In the genomic region with DNA sequence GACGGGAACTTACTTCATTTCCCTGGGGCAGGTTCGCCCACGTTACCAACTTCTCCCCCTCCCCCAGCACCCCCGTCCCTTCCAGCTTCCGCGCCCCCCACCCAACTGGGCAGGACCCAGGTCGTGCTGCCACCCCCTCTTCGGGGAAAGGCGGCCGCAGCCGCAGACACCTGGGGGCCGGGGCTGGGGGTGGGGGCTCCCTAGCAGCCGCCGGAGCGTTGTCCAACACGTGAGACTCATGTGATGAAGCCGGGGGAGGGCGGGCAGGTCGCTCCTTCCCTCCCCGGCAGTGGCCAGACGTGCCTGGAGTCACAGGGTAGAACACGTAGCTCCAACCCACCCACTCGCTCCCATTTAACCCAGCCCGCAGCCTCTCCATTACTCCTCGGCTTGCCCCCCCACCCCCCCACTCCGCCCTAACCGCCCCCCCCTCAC, we compare ENCODE assay signal across 8 cellular contexts. TPM values are rescaled to one million over a fixed set of nuclear protein-coding genes. Genes with fewer than 3 reads are reported as not detected.
DNase-seq lines count a peak whose midpoint lies in the region; ATAC-seq and TF ChIP-seq lines count a peak whose summit lies in the region.

No MANE protein-coding gene starts in this region.

- no peak for TF ChIP-seq CTCF in lower leg skin (IDR thresholded peaks at IDR 0.05)

- H3K36me3 Mint-ChIP-seq in activated CD4-positive, alpha-beta T cell treated with anti-CD3 and anti-CD28 coated beads, Interleukin-2, amount 10 ng/mL, durations not matched to agents 7 days and 5 days (ENCODE audit: low read depth) = peaks cover 44% of the 10 kb centered on the region

- peak overlapping the region; percentile 99 for H3K4me3 Mint-ChIP-seq in activated CD4-positive, alpha-beta T cell treated with anti-CD3 and anti-CD28 coated beads, Interleukin-2, amount 10 ng/mL, durations not matched to agents 7 days and 5 days

- no peak for TF ChIP-seq POLR2A in lower leg skin (IDR thresholded peaks at IDR 0.05)

- intact Hi-C loops in lower leg skin (cut with DNase I; ENCODE audit: low total_unique reads) = loop anchor here (5.0 kb wide), 1 partner anchor 257 kb away; no protein-coding TSS in a partner anchor

- ATAC-seq in GM18867 (IDR thresholded peaks at IDR 0.05; ENCODE audit: unreplicated experiment) (peak; percentile 49), HG03103 (IDR thresholded peaks at IDR 0.05; ENCODE audit: low read depth, unreplicated experiment) (peak; percentile 41)

- peak overlapping the region; percentile 33 for H3K4me3 ChIP-seq in lower leg skin (ENCODE audit: low read depth, poor library complexity, severe bottlenecking)

- no peaks in the 10 kb centered on the region for H3K27me3 Mint-ChIP-seq in activated CD4-positive, alpha-beta T cell treated with anti-CD3 and anti-CD28 coated beads, Interleukin-2, amount 10 ng/mL, durations not matched to agents 7 days and 5 days

- POLR2A ChIA-PET in activated CD4-positive, alpha-beta T cell treated with anti-CD3 and anti-CD28 coated beads, Interleukin-2, amount 10 ng/mL, durations not matched to agents 7 days and 5 days (lab: Charles Lee) = interaction anchor here (0.5 to 1.6 kb wide), 10 partner anchors 40 to 464 kb away, joined by 3 to 8 read pairs (median 4); no protein-coding TSS in a partner anchor

- H3K9me3 Mint-ChIP-seq in activated CD4-positive, alpha-beta T cell treated with anti-CD3 and anti-CD28 coated beads, Interleukin-2, amount 10 ng/mL, durations not matched to agents 7 days and 5 days = no peaks in the 10 kb centered on the region

- CTCF ChIA-PET in activated CD4-positive, alpha-beta T cell treated with anti-CD3 and anti-CD28 coated beads, Interleukin-2, amount 10 ng/mL, durations not matched to agents 7 days and 5 days (lab: Charles Lee) = interaction anchor here (0.7 to 13.9 kb wide), 24 partner anchors 14 to 267 kb away, joined by 3 to 197 read pairs (median 6); no protein-coding TSS in a partner anchor

- DNase-seq in AG08395 (ENCODE audit: low spot score) (peak; percentile 84), NCI-H524 treated with DMSO at 0.1 percent for 48 hours (lab: John Stamatoyannopoulos, UW) (peak; percentile 35), dermis blood vessel endothelial cell (peak; percentile 98), lower leg skin (ENCODE audit: low spot score in 2 of 2) (peak; percentile 95 to 98)
- peak; percentile 94 for DNase-seq in activated CD4-positive, alpha-beta T cell treated with anti-CD3 and anti-CD28 coated beads, Interleukin-2, amount 10 ng/mL, durations not matched to agents 7 days and 5 days
- DNase-seq in stimulated activated CD4-positive, alpha-beta T cell treated with anti-CD3 and anti-CD28 coated beads, TNF-alpha, amount 100 ng/mL, for 1 hour (ENCODE audit: low read depth in 3 of 3, low spot score in 1 of 3) = peak; percentile 66 to 83 (median 68)

- peak overlapping the region; percentile 98 for H3K27ac Mint-ChIP-seq in activated CD4-positive, alpha-beta T cell treated with anti-CD3 and anti-CD28 coated beads, Interleukin-2, amount 10 ng/mL, durations not matched to agents 7 days and 5 days

- 0 to 1% methylated on average over 11 to 23 of the region's 27 CpGs for WGBS in lower leg skin, 2 donors

- peaks cover 53% of the 10 kb centered on the region for H3K4me1 Mint-ChIP-seq in activated CD4-positive, alpha-beta T cell treated with anti-CD3 and anti-CD28 coated beads, Interleukin-2, amount 10 ng/mL, durations not matched to agents 7 days and 5 days

RNA-seq across cellular contexts. Expression of a gene that starts 0.3 kb away (rescaled TPM):
- total RNA-seq in activated CD4-positive, alpha-beta T cell treated with anti-CD3 and anti-CD28 coated beads, Interleukin-2, amount 10 ng/mL, durations not matched to agents 7 days and 5 days = 100 to 1,000 TPM; 105 to 112 TPM
- 7.5 and 16.0 TPM in 2 replicates for total RNA-seq in dermis blood vessel endothelial cell
- total RNA-seq in lower leg skin = 100 to 1,000 TPM in 3 of 4 donors, 10 to 100 TPM in 1; 69.9 to 178 (median 143) TPM

Comparison
In these comparisons a context has a peak if more than half of its experiments do, and no peak if none do; other contexts are left out.
1. Peak in every context shown above with its lines: DNase-seq, ATAC-seq and H3K4me3 ChIP-seq.
2. DNase-seq: peak in every context shown above with its lines; median percentile 98 in dermis blood vessel endothelial cell; 96 in lower leg skin; 94 in activated CD4-positive, alpha-beta T cell treated with anti-CD3 and anti-CD28 coated beads, Interleukin-2, amount 10 ng/mL, durations not matched to agents 7 days and 5 days; 84 in AG08395; 68 in stimulated activated CD4-positive, alpha-beta T cell treated with anti-CD3 and anti-CD28 coated beads, TNF-alpha, amount 100 ng/mL, for 1 hour; 35 in NCI-H524 treated with DMSO at 0.1 percent for 48 hours.